8 cellular contexts compared by ENCODE assay signal in genomic region chr1:248804771-248805681, GRCh38. TPM values are rescaled to one million over a fixed set of nuclear protein-coding genes. Genes with fewer than 3 reads are reported as not detected.
DNase-seq lines count a peak whose midpoint lies in the region; ATAC-seq lines count a peak whose summit lies in the region.

No MANE protein-coding gene starts in this region.

- ATAC-seq in CD4-positive, CD25-positive, alpha-beta regulatory T cell (ENCODE audit: low read depth in 2 of 2): peak; percentile 31 to 56
- ATAC-seq in GM19452 (IDR thresholded peaks at IDR 0.05; ENCODE audit: unreplicated experiment) (peak; percentile 81), HG03439 (IDR thresholded peaks at IDR 0.05; ENCODE audit: unreplicated experiment) (peak; percentile 70)
- ATAC-seq in effector memory CD8-positive, alpha-beta T cell (replicated peaks): peak; percentile 62

- H3K4me1 ChIP-seq in CD4-positive, CD25-positive, alpha-beta regulatory T cell (ENCODE audit: control insufficient read depth, insufficient read depth, low read length, poor library complexity, severe bottlenecking): no peaks in the 10 kb centered on the region

- peaks cover 3% of the 10 kb centered on the region for H3K36me3 Mint-ChIP-seq in CD4-positive, CD25-positive, alpha-beta regulatory T cell
- H3K36me3 Mint-ChIP-seq in effector memory CD8-positive, alpha-beta T cell (ENCODE audit: insufficient read depth): no peaks in the 10 kb centered on the region

- no peak overlapping the region for H3K27ac ChIP-seq in CD4-positive, CD25-positive, alpha-beta regulatory T cell (ENCODE audit: insufficient read depth, low read length, poor library complexity, severe bottlenecking)
- no peak overlapping the region for H3K27ac ChIP-seq in caudate nucleus (ENCODE audit: low read depth, low read length)

- peaks cover 0 to 15% (median 2%) of the 10 kb centered on the region in 4 donors for H3K4me1 Mint-ChIP-seq in CD4-positive, CD25-positive, alpha-beta regulatory T cell
- peaks cover 9 to 10% of the 10 kb centered on the region in 2 donors for H3K4me1 Mint-ChIP-seq in effector memory CD8-positive, alpha-beta T cell (ENCODE audit: low read depth in 2 of 2)

- peaks cover 4% of the 10 kb centered on the region for H3K27me3 Mint-ChIP-seq in CD4-positive, CD25-positive, alpha-beta regulatory T cell
- peaks cover 28 to 35% of the 10 kb centered on the region in 2 donors for H3K27me3 Mint-ChIP-seq in effector memory CD8-positive, alpha-beta T cell

- H3K36me3 ChIP-seq in CD4-positive, CD25-positive, alpha-beta regulatory T cell (ENCODE audit: control insufficient read depth, insufficient read depth, low read length): no peaks in the 10 kb centered on the region

- H3K27me3 ChIP-seq in CD4-positive, CD25-positive, alpha-beta regulatory T cell (ENCODE audit: control insufficient read depth, insufficient read depth, low read length): no peaks in the 10 kb centered on the region

- no peak for DNase-seq in CD4-positive, CD25-positive, alpha-beta regulatory T cell
- no peak for DNase-seq in effector memory CD8-positive, alpha-beta T cell
- no peak for DNase-seq in activated CD4-positive, alpha-beta T cell treated with anti-CD3 and anti-CD28 coated beads for 48 hours
- DNase-seq in NCI-H2227 treated with DMSO at 0.1 percent for 48 hours (lab: John Stamatoyannopoulos, UW) (no peak), caudate nucleus (lab: John Stamatoyannopoulos, UW) (no peak), iPS-NIHi7 (ENCODE audit: extremely low spot score) (no peak)

- no peaks in the 10 kb centered on the region for H3K9me3 ChIP-seq in CD4-positive, CD25-positive, alpha-beta regulatory T cell (ENCODE audit: control insufficient read depth in 2 of 2, low read length in 2 of 2)

- H3K9me3 Mint-ChIP-seq in CD4-positive, CD25-positive, alpha-beta regulatory T cell: peaks cover 0 to 2% (median 0%) of the 10 kb centered on the region in 7 donors
- no peaks in the 10 kb centered on the region for H3K9me3 Mint-ChIP-seq in effector memory CD8-positive, alpha-beta T cell

- peak overlapping the region; percentile 30 to 78 (median 32) for H3K27ac Mint-ChIP-seq in CD4-positive, CD25-positive, alpha-beta regulatory T cell
- no peak overlapping the region for H3K27ac Mint-ChIP-seq in effector memory CD8-positive, alpha-beta T cell

- no peak overlapping the region for H3K4me3 Mint-ChIP-seq in CD4-positive, CD25-positive, alpha-beta regulatory T cell
- no peak overlapping the region for H3K4me3 Mint-ChIP-seq in effector memory CD8-positive, alpha-beta T cell

- no peak overlapping the region for H3K4me3 ChIP-seq in CD4-positive, CD25-positive, alpha-beta regulatory T cell (ENCODE audit: low read depth, low read length)

RNA-seq across cellular contexts. Expression of gene SH3BP5L, which starts 20.7 kb away (rescaled TPM):
- total RNA-seq in CD4-positive, CD25-positive, alpha-beta regulatory T cell: 18.3 TPM
- 1 to 10 TPM; 2.2 to 6.5 (median 4.5) TPM for polyA plus RNA-seq in CD4-positive, CD25-positive, alpha-beta regulatory T cell

RNA-seq across cellular contexts. Expression of gene ZNF672, which starts 33.0 kb away (rescaled TPM):
- total RNA-seq in CD4-positive, CD25-positive, alpha-beta regulatory T cell: 39.1 TPM
- 10 to 100 TPM; 24.8 to 33.3 (median 27.5) TPM for polyA plus RNA-seq in CD4-positive, CD25-positive, alpha-beta regulatory T cell

RNA-seq across cellular contexts. Expression of gene LYPD8, which starts 49.5 kb away (rescaled TPM):
- not detected for total RNA-seq in CD4-positive, CD25-positive, alpha-beta regulatory T cell
- polyA plus RNA-seq in CD4-positive, CD25-positive, alpha-beta regulatory T cell: under 1 TPM in 1 of 4 donors, not detected in 3; 0.22 TPM

RNA-seq across cellular contexts. Expression of gene ZNF692, which starts 53.9 kb away (rescaled TPM):
- total RNA-seq in CD4-positive, CD25-positive, alpha-beta regulatory T cell: 50.6 TPM
- polyA plus RNA-seq in CD4-positive, CD25-positive, alpha-beta regulatory T cell: 1 to 10 TPM; 6.0 to 9.8 (median 7.2) TPM

Comparison
In these comparisons a context has a peak if more than half of its experiments do, and no peak if none do; other contexts are left out.
1. H3K27ac Mint-ChIP-seq: peak in CD4-positive, CD25-positive, alpha-beta regulatory T cell (3 of 3); none in effector memory CD8-positive, alpha-beta T cell (0 of 2).
2. Peak in every context shown above with its lines, with median percentiles within 50 percentile points of each other: ATAC-seq.